9 cellular contexts compared by ENCODE assay signal in genomic region chr1:66335125-66335524, GRCh38.
A peak's percentile ranks its signal among the peaks of the same experiment; 100 is the strongest.
DNase-seq lines count a peak whose midpoint lies in the region; ATAC-seq and TF ChIP-seq lines count a peak whose summit lies in the region.
"Had no signal": no experiment of that assay in that cellular context is flagged by ENCODE, and none has a peak within 500 bp of the region (broad histone marks: within the 10 kb centered on the region; RNA-seq: fewer than 3 reads in every experiment).

No MANE protein-coding gene starts in this region.

- H3K27ac ChIP-seq in OCI-LY3 (ENCODE audit: low read length) (peak overlapping the region; percentile 100), smooth muscle cell (ENCODE audit: low read depth) (peak overlapping the region; percentile 69)

- H3K4me1 ChIP-seq in OCI-LY3 (ENCODE audit: low read length) (peaks cover 66% of the 10 kb centered on the region), smooth muscle cell (ENCODE audit: low read depth) (peaks cover 56% of the 10 kb centered on the region)

- TF ChIP-seq CTCF in GM12865 (IDR thresholded peaks at IDR 0.05; ENCODE audit: insufficient read depth, low read depth, low read length, missing control alignments), result no peak
- TF ChIP-seq CTCF in OCI-LY3 (IDR thresholded peaks at IDR 0.05; ENCODE audit: low read depth, low read length), result no peak
- no peak for TF ChIP-seq CTCF in endothelial cell (IDR thresholded peaks at IDR 0.05; ENCODE audit: unreplicated experiment)
- no peak for TF ChIP-seq CTCF in smooth muscle cell (IDR thresholded peaks at IDR 0.05; ENCODE audit: borderline replicate concordance, insufficient read depth, poor library complexity, severe bottlenecking)

- H3K9me3 ChIP-seq in OCI-LY3 (ENCODE audit: insufficient read depth, low read length) (no peaks in the 10 kb centered on the region), smooth muscle cell (replicated peaks; ENCODE audit: low read depth) (no peaks in the 10 kb centered on the region)

- peaks cover 4% of the 10 kb centered on the region for H3K27me3 Mint-ChIP-seq in endothelial cell (ENCODE audit: unreplicated experiment)

- H3K79me2 ChIP-seq in OCI-LY3 (ENCODE audit: low read length), result peaks cover 94% of the 10 kb centered on the region
- peaks cover 73% of the 10 kb centered on the region for H3K79me2 ChIP-seq in smooth muscle cell (ENCODE audit: low read depth)

- no peaks in the 10 kb centered on the region for H3K9me3 Mint-ChIP-seq in endothelial cell (ENCODE audit: unreplicated experiment)

- peaks cover 19% of the 10 kb centered on the region for H3F3A ChIP-seq in smooth muscle cell (ENCODE audit: low read depth)

- 62% methylated on average over 2 of the region's 2 CpGs for WGBS in smooth muscle cell (ENCODE audit: low lambda C conversion rate)

- H3K4me1 Mint-ChIP-seq in endothelial cell (ENCODE audit: unreplicated experiment), result peaks cover 58% of the 10 kb centered on the region

- H3K9ac ChIP-seq in OCI-LY3 (ENCODE audit: low read length), result peak overlapping the region; percentile 99
- peak overlapping the region; percentile 3 for H3K9ac ChIP-seq in smooth muscle cell (ENCODE audit: low read depth)

- H3K4me2 ChIP-seq in OCI-LY3 (ENCODE audit: low read length), result peak overlapping the region; percentile 100
- peak overlapping the region; percentile 90 for H3K4me2 ChIP-seq in smooth muscle cell

- H3K27me3 ChIP-seq in OCI-LY3 (ENCODE audit: low read depth, low read length) (no peaks in the 10 kb centered on the region), smooth muscle cell (ENCODE audit: low read depth) (no peaks in the 10 kb centered on the region)

- peaks cover 14% of the 10 kb centered on the region for H3K36me3 Mint-ChIP-seq in endothelial cell (ENCODE audit: low read depth, unreplicated experiment)

- DNase-seq in GM12865 (ENCODE audit: low read depth) (peak; percentile 38), endothelial cell (ENCODE audit: low spot score) (no peak), smooth muscle cell (lab: John Stamatoyannopoulos, UW; ENCODE audit: unreplicated experiment) (no peak), NCI-H1105 (lab: John Stamatoyannopoulos, UW) (no peak), C1 segment of cervical spinal cord (lab: John Stamatoyannopoulos, UW) (no peak), OCI-M1 (lab: John Stamatoyannopoulos, UW) (no peak)
- DNase-seq: activated CD8-positive, alpha-beta memory T cell treated with anti-CD3 and anti-CD28 coated beads, Interleukin-2, amount 50 U/mL, for 48 hours had no signal

- H3K4me3 ChIP-seq in GM12865 (ENCODE audit: low read depth, low read length) (peak overlapping the region; percentile 63), OCI-LY3 (ENCODE audit: low read length) (peak overlapping the region; percentile 97), smooth muscle cell (peak overlapping the region; percentile 59)

- peak overlapping the region; percentile 99 for H3K4me3 Mint-ChIP-seq in endothelial cell (ENCODE audit: unreplicated experiment)

- H3K27ac Mint-ChIP-seq in endothelial cell (ENCODE audit: unreplicated experiment), result peak overlapping the region; percentile 99

- H3K36me3 ChIP-seq in OCI-LY3 (replicated peaks; ENCODE audit: low read depth, low read length) (peaks cover 30% of the 10 kb centered on the region), smooth muscle cell (ENCODE audit: low read depth) (no peaks in the 10 kb centered on the region)

- H2AFZ ChIP-seq in OCI-LY3 (ENCODE audit: low read depth, low read length) (no peak overlapping the region), smooth muscle cell (ENCODE audit: low read depth) (no peak overlapping the region)

- no peak for ATAC-seq in HG03039 (IDR thresholded peaks at IDR 0.05; ENCODE audit: unreplicated experiment)

- H4K20me1 ChIP-seq in OCI-LY3 (ENCODE audit: insufficient read depth, low read length), result no peaks in the 10 kb centered on the region
- H4K20me1 ChIP-seq in smooth muscle cell (ENCODE audit: low read depth), result no peaks in the 10 kb centered on the region
